8 cellular contexts compared by ENCODE assay signal in the genomic region with DNA sequence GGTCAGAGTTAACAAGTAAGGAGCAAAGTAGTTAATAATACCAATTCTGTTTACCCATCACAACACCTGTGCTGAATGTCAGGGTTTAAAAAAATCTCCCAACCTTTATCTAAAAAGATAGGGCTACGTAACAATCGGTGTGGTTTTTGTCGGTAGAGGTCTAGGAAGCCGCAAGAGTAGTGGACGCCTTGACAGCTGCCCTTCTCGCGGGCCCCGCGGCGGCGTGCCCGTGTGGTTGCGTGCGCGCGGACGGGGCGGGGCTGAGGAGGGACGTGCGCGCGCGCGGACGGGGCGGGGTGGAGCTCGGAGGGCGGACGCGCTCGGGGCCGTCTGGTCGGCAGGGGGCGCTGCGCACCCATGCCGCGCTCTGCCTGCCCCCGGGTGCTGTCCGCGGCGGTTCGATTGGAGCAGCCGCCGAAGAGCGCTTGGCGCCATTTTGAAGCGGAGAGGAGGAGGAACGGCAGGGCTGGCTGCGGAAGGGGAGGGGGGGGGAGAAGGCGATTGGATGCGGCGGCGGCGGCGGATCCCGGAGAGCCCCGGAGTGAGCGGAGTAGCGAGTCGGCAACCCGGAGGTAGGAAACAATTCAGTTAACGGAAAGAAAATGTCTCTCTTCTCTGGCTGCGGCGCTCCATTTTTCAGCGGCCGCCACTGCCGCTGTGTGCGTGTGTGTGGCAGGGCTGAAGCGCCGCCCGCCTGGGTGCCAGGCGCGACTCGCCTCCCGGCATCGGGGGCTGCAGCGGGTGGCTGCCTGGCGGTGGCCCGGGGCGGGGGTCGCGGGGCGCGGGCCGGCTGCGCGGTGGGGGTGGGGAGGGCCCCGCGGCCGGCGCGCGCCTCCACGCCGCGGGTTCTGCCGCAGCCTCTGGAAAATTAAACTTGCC. TPM values are rescaled to one million over a fixed set of nuclear protein-coding genes. Genes with fewer than 3 reads are reported as not detected.
DNase-seq lines count a peak whose midpoint lies in the region; ATAC-seq and TF ChIP-seq lines count a peak whose summit lies in the region.

A gene with protein sequence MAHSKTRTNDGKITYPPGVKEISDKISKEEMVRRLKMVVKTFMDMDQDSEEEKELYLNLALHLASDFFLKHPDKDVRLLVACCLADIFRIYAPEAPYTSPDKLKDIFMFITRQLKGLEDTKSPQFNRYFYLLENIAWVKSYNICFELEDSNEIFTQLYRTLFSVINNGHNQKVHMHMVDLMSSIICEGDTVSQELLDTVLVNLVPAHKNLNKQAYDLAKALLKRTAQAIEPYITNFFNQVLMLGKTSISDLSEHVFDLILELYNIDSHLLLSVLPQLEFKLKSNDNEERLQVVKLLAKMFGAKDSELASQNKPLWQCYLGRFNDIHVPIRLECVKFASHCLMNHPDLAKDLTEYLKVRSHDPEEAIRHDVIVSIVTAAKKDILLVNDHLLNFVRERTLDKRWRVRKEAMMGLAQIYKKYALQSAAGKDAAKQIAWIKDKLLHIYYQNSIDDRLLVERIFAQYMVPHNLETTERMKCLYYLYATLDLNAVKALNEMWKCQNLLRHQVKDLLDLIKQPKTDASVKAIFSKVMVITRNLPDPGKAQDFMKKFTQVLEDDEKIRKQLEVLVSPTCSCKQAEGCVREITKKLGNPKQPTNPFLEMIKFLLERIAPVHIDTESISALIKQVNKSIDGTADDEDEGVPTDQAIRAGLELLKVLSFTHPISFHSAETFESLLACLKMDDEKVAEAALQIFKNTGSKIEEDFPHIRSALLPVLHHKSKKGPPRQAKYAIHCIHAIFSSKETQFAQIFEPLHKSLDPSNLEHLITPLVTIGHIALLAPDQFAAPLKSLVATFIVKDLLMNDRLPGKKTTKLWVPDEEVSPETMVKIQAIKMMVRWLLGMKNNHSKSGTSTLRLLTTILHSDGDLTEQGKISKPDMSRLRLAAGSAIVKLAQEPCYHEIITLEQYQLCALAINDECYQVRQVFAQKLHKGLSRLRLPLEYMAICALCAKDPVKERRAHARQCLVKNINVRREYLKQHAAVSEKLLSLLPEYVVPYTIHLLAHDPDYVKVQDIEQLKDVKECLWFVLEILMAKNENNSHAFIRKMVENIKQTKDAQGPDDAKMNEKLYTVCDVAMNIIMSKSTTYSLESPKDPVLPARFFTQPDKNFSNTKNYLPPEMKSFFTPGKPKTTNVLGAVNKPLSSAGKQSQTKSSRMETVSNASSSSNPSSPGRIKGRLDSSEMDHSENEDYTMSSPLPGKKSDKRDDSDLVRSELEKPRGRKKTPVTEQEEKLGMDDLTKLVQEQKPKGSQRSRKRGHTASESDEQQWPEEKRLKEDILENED (N-terminal part only) (plus strand): TSS at position 431 of the 879 bp plus-strand sequence. CDS start 62,321 bp downstream, outside the sequence.

- peaks cover 29% of the 10 kb centered on the region for H3K4me1 ChIP-seq in osteoblast (ENCODE audit: insufficient read depth, low read length)
- H3K4me1 ChIP-seq in thoracic aorta (ENCODE audit: control insufficient read depth in 1 of 2, low read depth in 2 of 2) = peaks cover 9 to 25% of the 10 kb centered on the region in 2 donors

- peak; percentile 71 for TF ChIP-seq POLR2A in GM10847 (IDR thresholded peaks at IDR 0.05; ENCODE audit: extremely low read depth, insufficient read length)

- H4K20me1 ChIP-seq in osteoblast (ENCODE audit: insufficient read depth, low read length) = peaks cover 6% of the 10 kb centered on the region

- no peaks in the 10 kb centered on the region for H3K9me3 Mint-ChIP-seq in activated naive CD8-positive, alpha-beta T cell (ENCODE audit: low read depth)
- peaks cover 11% of the 10 kb centered on the region for H3K9me3 Mint-ChIP-seq in glutamatergic neuron (ENCODE audit: unreplicated experiment)

- H3K27me3 Mint-ChIP-seq in activated naive CD8-positive, alpha-beta T cell = no peaks in the 10 kb centered on the region
- peaks cover 9% of the 10 kb centered on the region for H3K27me3 Mint-ChIP-seq in glutamatergic neuron (ENCODE audit: unreplicated experiment)

- H3K27ac Mint-ChIP-seq in activated naive CD8-positive, alpha-beta T cell = peak within 1 kb of the TSS; percentile 91
- H3K27ac Mint-ChIP-seq in glutamatergic neuron (ENCODE audit: unreplicated experiment) = peak within 1 kb of the TSS; percentile 88

- peak within 1 kb of the TSS; percentile 98 for H3K4me2 ChIP-seq in osteoblast (ENCODE audit: insufficient read depth, low read length)

- ATAC-seq in HG02610 (IDR thresholded peaks at IDR 0.05; ENCODE audit: unreplicated experiment) (peak; percentile 82), thoracic aorta (ENCODE audit: insufficient number of reproducible peaks, low FRiP score, low read depth) (peak; percentile 86)

- H3K9me3 ChIP-seq in osteoblast (ENCODE audit: low read depth, low read length) = no peaks in the 10 kb centered on the region
- no peaks in the 10 kb centered on the region for H3K9me3 ChIP-seq in thoracic aorta

- DNase-seq in NCI-H1092 treated with DMSO at 0.1 percent for 48 hours (lab: John Stamatoyannopoulos, UW) (peak; percentile 90), SKM-1 (lab: John Stamatoyannopoulos, UW; ENCODE audit: unreplicated experiment) (peak; percentile 80), glutamatergic neuron (peak; percentile 94), osteoblast (ENCODE audit: insufficient read length, low spot score, missing footprints) (peak; percentile 99), thoracic aorta (ENCODE audit: low spot score) (peak; percentile 63)

- no peaks in the 10 kb centered on the region for H3K27me3 ChIP-seq in osteoblast (ENCODE audit: insufficient read depth, low read length)
- H3K27me3 ChIP-seq in thoracic aorta (replicated peaks; ENCODE audit: insufficient read depth) = no peaks in the 10 kb centered on the region

- peak within 1 kb of the TSS; percentile 95 for H2AFZ ChIP-seq in osteoblast (ENCODE audit: low read length)

- H3K27ac ChIP-seq in osteoblast (ENCODE audit: low read depth, low read length) = peak within 1 kb of the TSS; percentile 83
- peak within 1 kb of the TSS; percentile 86 to 90 for H3K27ac ChIP-seq in thoracic aorta

- peak within 1 kb of the TSS; percentile 85 for H3K4me3 ChIP-seq in osteoblast (ENCODE audit: insufficient read depth, low read length)
- H3K4me3 ChIP-seq in thoracic aorta = peak within 1 kb of the TSS; percentile 83

- H3K4me3 Mint-ChIP-seq in activated naive CD8-positive, alpha-beta T cell = peak within 1 kb of the TSS; percentile 97
- H3K4me3 Mint-ChIP-seq in glutamatergic neuron (ENCODE audit: unreplicated experiment) = peak within 1 kb of the TSS; percentile 93

- peaks cover 43% of the 10 kb centered on the region for H3K4me1 Mint-ChIP-seq in activated naive CD8-positive, alpha-beta T cell (ENCODE audit: low read depth)
- peaks cover 18% of the 10 kb centered on the region for H3K4me1 Mint-ChIP-seq in glutamatergic neuron (ENCODE audit: low read depth, unreplicated experiment)

- H3K79me2 ChIP-seq in osteoblast (ENCODE audit: insufficient read depth, low read length) = peaks cover 37% of the 10 kb centered on the region

- H3K36me3 Mint-ChIP-seq in activated naive CD8-positive, alpha-beta T cell = no peaks in the 10 kb centered on the region
- H3K36me3 Mint-ChIP-seq in glutamatergic neuron (ENCODE audit: unreplicated experiment) = no peaks in the 10 kb centered on the region

- peak; percentile 95 for TF ChIP-seq CTCF in glutamatergic neuron (IDR thresholded peaks at IDR 0.05; ENCODE audit: partially characterized antibody, unreplicated experiment)
- peak; percentile 55 for TF ChIP-seq CTCF in osteoblast (IDR thresholded peaks at IDR 0.05; ENCODE audit: extremely low read depth, low read depth, low read length)
- peak; percentile 86 for TF ChIP-seq CTCF in thoracic aorta (IDR thresholded peaks at IDR 0.05)

- H3K36me3 ChIP-seq in osteoblast (ENCODE audit: insufficient read depth, low read length) = no peaks in the 10 kb centered on the region
- H3K36me3 ChIP-seq in thoracic aorta = no peaks in the 10 kb centered on the region

RNA-seq across cellular contexts. Expression of the gene that starts here (rescaled TPM):
- total RNA-seq in glutamatergic neuron (ENCODE audit: unreplicated experiment) (59.2 TPM), osteoblast (23.2 and 28.9 TPM in 2 replicates), thoracic aorta (10 to 100 TPM; 44.0 to 47.1 TPM)

Comparison
In these comparisons a context has a peak if more than half of its experiments do, and no peak if none do; other contexts are left out.
1. Peak in every context shown above with its lines: DNase-seq, ATAC-seq, H3K4me3 ChIP-seq and H3K27ac ChIP-seq.